In genomic region chrX:150517303-150517896, GRCh38 we compare ENCODE assay signal across 1 cellular context.
A peak's percentile ranks its signal among the peaks of the same experiment; 100 is the strongest.
TF ChIP-seq lines count a peak whose summit lies in the region.

No MANE protein-coding gene starts in this region.

TF ChIP-seq in IMR-90, 13 proteins besides CTCF, POLR2A, EP300 and RAD21 (continued from another document):
- TF ChIP-seq, protein P1, sequence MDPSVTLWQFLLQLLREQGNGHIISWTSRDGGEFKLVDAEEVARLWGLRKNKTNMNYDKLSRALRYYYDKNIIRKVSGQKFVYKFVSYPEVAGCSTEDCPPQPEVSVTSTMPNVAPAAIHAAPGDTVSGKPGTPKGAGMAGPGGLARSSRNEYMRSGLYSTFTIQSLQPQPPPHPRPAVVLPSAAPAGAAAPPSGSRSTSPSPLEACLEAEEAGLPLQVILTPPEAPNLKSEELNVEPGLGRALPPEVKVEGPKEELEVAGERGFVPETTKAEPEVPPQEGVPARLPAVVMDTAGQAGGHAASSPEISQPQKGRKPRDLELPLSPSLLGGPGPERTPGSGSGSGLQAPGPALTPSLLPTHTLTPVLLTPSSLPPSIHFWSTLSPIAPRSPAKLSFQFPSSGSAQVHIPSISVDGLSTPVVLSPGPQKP (IDR thresholded peaks at IDR 0.05; ENCODE audit: borderline replicate concordance, low read depth, low read length) = no peak
- TF ChIP-seq CEBPB (IDR thresholded peaks at IDR 0.05; ENCODE audit: low read depth, low read length) = peak; percentile 25; the same call in 1 of the 2 replicates
- TF ChIP-seq MXI1 (IDR thresholded peaks at IDR 0.05; ENCODE audit: borderline replicate concordance, low read depth, low read length) = peak; percentile 51; the same call in 1 of the 2 replicates
TF ChIP-seq in IMR-90: peak in this region for 2.
